Comparison of ENCODE assay signal across 26 cellular contexts in the genomic region with DNA sequence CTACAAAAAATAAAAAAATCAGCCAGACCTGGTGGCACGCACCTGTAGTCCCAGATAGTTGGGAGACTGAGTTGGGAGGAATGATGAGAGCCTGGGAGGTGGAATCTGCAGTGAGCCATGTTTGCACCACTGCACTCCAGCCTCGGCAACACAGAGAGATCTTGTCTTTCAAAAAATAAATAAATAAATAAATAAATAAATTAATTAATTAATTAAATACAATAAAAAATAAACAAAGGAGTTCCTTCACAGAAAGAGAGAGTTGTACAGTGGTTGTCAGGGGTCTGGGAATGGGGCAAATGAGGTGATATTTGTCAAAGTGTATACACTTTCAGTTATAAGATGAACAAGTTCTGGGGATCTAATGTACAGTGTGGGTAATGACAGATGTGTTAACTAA.
"Had no signal": no experiment of that assay in that cellular context is flagged by ENCODE, and none has a peak within 500 bp of the region (broad histone marks: within the 10 kb centered on the region; RNA-seq: fewer than 3 reads in every experiment).

No MANE protein-coding gene starts in this region.

- H3K4me3 Mint-ChIP-seq: endodermal cell, nephron, neural progenitor cell had no signal

- H3K27ac ChIP-seq: dorsolateral prefrontal cortex, esophagus muscularis mucosa, foreskin keratinocyte, gastroesophageal sphincter, heart right ventricle, left lung, neural progenitor cell, parathyroid adenoma, right lobe of liver, stomach, thyroid gland, vagina had no signal

- H3K9me3 Mint-ChIP-seq: nephron, neural progenitor cell had no signal

- DNase-seq: dorsolateral prefrontal cortex; effector CD4-positive, alpha-beta T cell; endodermal cell; foreskin keratinocyte; glutamatergic neuron; heart right ventricle; hippocampal formation; left cardiac atrium; left lung; mesendoderm; midbrain; right lobe of liver; small intestine; stimulated activated CD4-positive, alpha-beta T cell treated with anti-CD3 and anti-CD28 coated beads, Interleukin-15, amount 100 ng/mL, for 24 hours; stimulated activated CD4-positive, alpha-beta T cell treated with anti-CD3 and anti-CD28 coated beads, Interleukin-2, amount 100 ng/mL, for 48 hours; stimulated activated naive CD4-positive, alpha-beta T cell treated with Interleukin-2 at 50 U/mL for 16 hours; stomach; thyroid gland; trophoblast cell had no signal

- H3K4me3 ChIP-seq: dorsolateral prefrontal cortex, esophagus muscularis mucosa, gastroesophageal sphincter, heart right ventricle, left lung, neural progenitor cell, right lobe of liver, stomach, thyroid gland, vagina had no signal

- H3K4me1 Mint-ChIP-seq: nephron had no signal

- H3K9me3 ChIP-seq: esophagus muscularis mucosa, gastroesophageal sphincter, left lung, right lobe of liver, stomach, thyroid gland, vagina had no signal

- H3K27me3 ChIP-seq: dorsolateral prefrontal cortex, esophagus muscularis mucosa, foreskin keratinocyte, gastroesophageal sphincter, heart right ventricle, left lung, neural progenitor cell, right lobe of liver, stomach, thyroid gland, vagina had no signal

- H3K27ac Mint-ChIP-seq: endodermal cell, nephron, neural progenitor cell, progenitor cell of endocrine pancreas had no signal

- H3K4me1 ChIP-seq: esophagus muscularis mucosa, foreskin keratinocyte, gastroesophageal sphincter, heart right ventricle, left lung, neural progenitor cell, parathyroid adenoma, right lobe of liver, stomach, thyroid gland, vagina had no signal

- H3K36me3 ChIP-seq: neural progenitor cell, right lobe of liver, thyroid gland had no signal

- ATAC-seq: foreskin keratinocyte, gastroesophageal sphincter, heart right ventricle, left cardiac atrium, left lung, right lobe of liver had no signal

- H3K27me3 Mint-ChIP-seq: progenitor cell of endocrine pancreas had no signal
